ENCODE assay signal across 8 cellular contexts in genomic region chr1:6486433-6487011, GRCh38. TPM values are rescaled to one million over a fixed set of nuclear protein-coding genes. Genes with fewer than 3 reads are reported as not detected.
DNase-seq lines count a peak whose midpoint lies in the region; ATAC-seq and TF ChIP-seq lines count a peak whose summit lies in the region.

No MANE protein-coding gene starts in this region.

- H3K36me3 Mint-ChIP-seq in osteocyte (ENCODE audit: unreplicated experiment): no peaks in the 10 kb centered on the region

- H3K4me3 ChIP-seq in LNCaP clone FGC (ENCODE audit: low read depth, low read length) (no peak overlapping the region), thoracic aorta (peak overlapping the region; percentile 53)

- peak overlapping the region; percentile 72 for H3K4me3 Mint-ChIP-seq in osteocyte (ENCODE audit: unreplicated experiment)

- H3K4me1 Mint-ChIP-seq in osteocyte (ENCODE audit: unreplicated experiment): peaks cover 52% of the 10 kb centered on the region

- H3K9me3 ChIP-seq in thoracic aorta: no peaks in the 10 kb centered on the region

- H3K27ac Mint-ChIP-seq in osteocyte (ENCODE audit: unreplicated experiment): peak overlapping the region; percentile 71

- H3K27me3 ChIP-seq in thoracic aorta (replicated peaks; ENCODE audit: insufficient read depth): no peaks in the 10 kb centered on the region

- H3K4me1 ChIP-seq in thoracic aorta (ENCODE audit: control insufficient read depth in 1 of 2, low read depth in 2 of 2): peaks cover 12 to 32% of the 10 kb centered on the region in 2 donors

- H3K9me3 Mint-ChIP-seq in osteocyte (ENCODE audit: unreplicated experiment): no peaks in the 10 kb centered on the region

- no peaks in the 10 kb centered on the region for H3K36me3 ChIP-seq in thoracic aorta

- peak; percentile 75 to 91 (median 82) for DNase-seq in NCI-H1417 (lab: John Stamatoyannopoulos, UW)
- DNase-seq in NCI-H1417 treated with DMSO at 0.1 percent for 48 hours (lab: John Stamatoyannopoulos, UW): no peak
- DNase-seq in LNCaP clone FGC (ENCODE audit: low read depth): peak; percentile 25
- peak; percentile 81 for DNase-seq in SK-MEL-5 (ENCODE audit: low read depth, low spot score)
- DNase-seq in activated gamma-delta T cell treated with anti-CD3 and anti-CD28 coated beads, Interleukin-2, amount 50 U/mL, for 16 hours (ENCODE audit: low read depth): peak; percentile 80
- DNase-seq in germinal center (ENCODE audit: low spot score): peak; percentile 81
- DNase-seq in osteocyte (ENCODE audit: extremely low spot score, unreplicated experiment): peak; percentile 95
- peak; percentile 69 for DNase-seq in thoracic aorta (ENCODE audit: low spot score)

- in situ Hi-C loops in SK-MEL-5 (cut with HindIII; ENCODE audit: low pct_unique_long_range_greater_than_20kb, low sequenced_read_pairs): no loop called here

- H3K27ac ChIP-seq in thoracic aorta: no peak overlapping the region

- TF ChIP-seq CTCF in LNCaP clone FGC (IDR thresholded peaks at IDR 0.05; ENCODE audit: control insufficient read depth, extremely low read depth, insufficient read depth) (peak; percentile 91), osteocyte (IDR thresholded peaks at IDR 0.05) (peak; percentile 93), thoracic aorta (IDR thresholded peaks at IDR 0.05) (peak; percentile 87)

- ATAC-seq in thoracic aorta (ENCODE audit: insufficient number of reproducible peaks, low FRiP score, low read depth): no peak

- no peaks in the 10 kb centered on the region for H3K27me3 Mint-ChIP-seq in osteocyte (ENCODE audit: unreplicated experiment)

RNA-seq across cellular contexts. Expression of gene PLEKHG5, which starts 4.9 kb away (rescaled TPM):
- 1.7 and 2.7 TPM in 2 replicates for total RNA-seq in SK-MEL-5 (2014; rRNA removed; shearing (Covaris generic))
- 2.6 TPM in 2 replicates for polyA plus RNA-seq in SK-MEL-5 (2015; cell fraction: cytosol; rRNA removed)
- polyA plus RNA-seq in SK-MEL-5 (2015; cell fraction: nucleus; rRNA removed): 11.4 and 15.0 TPM in 2 replicates
- 33.0 and 34.9 TPM in 2 replicates for total RNA-seq in osteocyte
- total RNA-seq in thoracic aorta: 10 to 100 TPM; 23.4 to 32.9 TPM

RNA-seq across cellular contexts. Expression of gene TNFRSF25, which starts 20.5 kb away (rescaled TPM):
- total RNA-seq in SK-MEL-5 (2014; rRNA removed; shearing (Covaris generic)): 0.96 and 1.2 TPM in 2 replicates
- polyA plus RNA-seq in SK-MEL-5 (2015; cell fraction: cytosol; rRNA removed): 0.73 and 0.93 TPM in 2 replicates
- 22.6 and 55.1 TPM in 2 replicates for polyA plus RNA-seq in SK-MEL-5 (2015; cell fraction: nucleus; rRNA removed)
- total RNA-seq in osteocyte: 26.4 and 27.9 TPM in 2 replicates
- 10 to 100 TPM in 1 of 2 donors, 1 to 10 TPM in 1; 9.5 to 48.2 TPM for total RNA-seq in thoracic aorta
